In the genomic region with DNA sequence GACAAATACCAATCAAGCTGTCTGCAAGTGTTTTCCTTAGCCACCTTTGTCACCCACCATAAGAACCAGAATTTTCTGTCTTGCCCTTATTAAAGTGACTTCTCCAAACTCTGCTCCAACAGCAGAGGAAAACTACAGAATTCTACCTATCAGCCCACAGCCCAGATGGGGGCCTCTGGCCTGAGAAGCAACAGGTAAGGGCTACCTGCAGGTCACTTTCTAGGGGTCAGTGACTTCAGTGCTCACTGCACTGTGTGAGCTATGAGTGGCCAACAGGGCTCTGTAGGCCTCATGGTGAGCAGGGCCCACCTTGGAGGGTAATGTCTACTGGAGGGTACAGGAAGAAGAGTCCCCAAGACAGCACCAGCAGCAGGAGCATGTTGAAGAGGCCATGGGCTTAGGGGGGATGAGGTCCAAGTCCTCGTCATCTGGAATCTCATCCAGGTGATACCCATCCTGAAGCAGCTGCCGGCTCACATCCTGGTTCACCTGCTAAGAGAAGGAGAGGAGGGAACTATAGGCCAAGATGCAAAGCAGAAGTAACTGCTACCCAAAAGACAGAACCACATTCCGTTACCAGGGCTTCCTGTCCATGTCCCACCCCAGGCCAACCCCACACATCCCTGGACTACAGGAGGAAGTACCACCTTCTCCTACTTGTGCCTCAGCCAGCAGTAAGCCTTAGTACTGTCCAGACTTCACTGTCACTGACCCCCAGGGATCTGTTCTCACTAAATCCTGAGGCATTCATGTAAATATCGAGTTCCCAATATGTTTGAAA, we compare ENCODE assay signal across 13 cellular contexts. TPM values are rescaled to one million over a fixed set of nuclear protein-coding genes. Genes with fewer than 3 reads are reported as not detected.
A peak's percentile ranks its signal among the peaks of the same experiment; 100 is the strongest.
DNase-seq lines count a peak whose midpoint lies in the region; ATAC-seq and TF ChIP-seq lines count a peak whose summit lies in the region.
"Had no signal": no experiment of that assay in that cellular context is flagged by ENCODE, and none has a peak within 500 bp of the region (broad histone marks: within the 10 kb centered on the region; RNA-seq: fewer than 3 reads in every experiment).

No MANE protein-coding gene starts in this region.

- no peaks in the 10 kb centered on the region for H3K9me3 ChIP-seq in HEK293 (ENCODE audit: control insufficient read depth, insufficient read depth, low read depth, low read length)
- H3K9me3 ChIP-seq: thyroid gland had no signal

- no peak overlapping the region for H3K4me3 ChIP-seq in HEK293 (ENCODE audit: low read depth, low read length)
- H3K4me3 ChIP-seq: cardiac muscle cell, K562, thyroid gland had no signal

- DNase-seq in activated CD4-positive, alpha-beta T cell treated with anti-CD3 and anti-CD28 coated beads, Interleukin-2, amount 10 ng/mL, durations not matched to agents 7 days and 5 days, result no peak
- no peak for DNase-seq in activated CD4-positive, alpha-beta T cell treated with anti-CD3 and anti-CD28 coated beads, Interleukin-2, amount 50 U/mL, for 1 hour
- DNase-seq in stimulated activated effector memory CD8-positive, alpha-beta T cell treated with anti-CD3 and anti-CD28 coated beads, Interleukin-12 subunit alpha, Interleukin-12 subunit beta, amount 100 ng/mL, for 72 hours (ENCODE audit: low spot score in 2 of 2), result no peak
- no peak for DNase-seq in SHP77 (lab: John Stamatoyannopoulos, UW)
- DNase-seq in HCEC 1CT, result no peak

- ATAC-seq in activated T-helper 17 cell treated with anti-CD3 and anti-CD28 coated beads, Interleukin-2, amount 50 U/mL, for 72 hours (replicated peaks), result no peak
- ATAC-seq in stimulated activated effector memory CD8-positive, alpha-beta T cell treated with anti-CD3 and anti-CD28 coated beads, Interleukin-12 subunit alpha, Interleukin-12 subunit beta, amount 100 ng/mL, for 72 hours, result no peak
- no peak for ATAC-seq in HG03135 (IDR thresholded peaks at IDR 0.05; ENCODE audit: unreplicated experiment)

- CTCF ChIA-PET in activated CD4-positive, alpha-beta T cell treated with anti-CD3 and anti-CD28 coated beads, Interleukin-2, amount 10 ng/mL, durations not matched to agents 7 days and 5 days (lab: Charles Lee), result interaction anchor here (0.6 to 3.1 kb wide), 38 partner anchors 9 to 357 kb away, joined by 3 to 19 read pairs (median 4); a partner anchor contains a TSS
- CTCF ChIA-PET in HEK293 (lab: Yijun Ruan, JAX), result interaction anchor here (0.6 to 8.7 kb wide), 52 partner anchors 8 to 434 kb away, joined by 3 to 84 read pairs (median 6); a partner anchor contains a TSS

- no peaks in the 10 kb centered on the region for H3K27me3 Mint-ChIP-seq in activated CD4-positive, alpha-beta T cell treated with anti-CD3 and anti-CD28 coated beads, Interleukin-2, amount 10 ng/mL, durations not matched to agents 7 days and 5 days
- no peaks in the 10 kb centered on the region for H3K27me3 Mint-ChIP-seq in activated T-helper 17 cell treated with anti-CD3 and anti-CD28 coated beads, Interleukin-2, amount 50 U/mL, for 72 hours
- H3K27me3 Mint-ChIP-seq: activated B cell treated with CpG ODN at 0.5 μM for 24 hours; activated naive CD8-positive, alpha-beta T cell treated with anti-CD3 and anti-CD28 coated beads, Interleukin-2, amount 10 ng/mL, durations not matched to agents 7 days and 5 days had no signal

- H3K4me1 Mint-ChIP-seq in activated CD4-positive, alpha-beta T cell treated with anti-CD3 and anti-CD28 coated beads, Interleukin-2, amount 10 ng/mL, durations not matched to agents 7 days and 5 days, result peaks cover 54% of the 10 kb centered on the region
- H3K4me1 Mint-ChIP-seq in activated T-helper 17 cell treated with anti-CD3 and anti-CD28 coated beads, Interleukin-2, amount 50 U/mL, for 72 hours, result peaks cover 32% of the 10 kb centered on the region
- peaks cover 45% of the 10 kb centered on the region for H3K4me1 Mint-ChIP-seq in stimulated activated effector memory CD8-positive, alpha-beta T cell treated with anti-CD3 and anti-CD28 coated beads, Interleukin-12 subunit alpha, Interleukin-12 subunit beta, amount 100 ng/mL, for 72 hours

- peaks cover 32% of the 10 kb centered on the region for H3K36me3 Mint-ChIP-seq in activated CD4-positive, alpha-beta T cell treated with anti-CD3 and anti-CD28 coated beads, Interleukin-2, amount 10 ng/mL, durations not matched to agents 7 days and 5 days (ENCODE audit: low read depth)
- peaks cover 85% of the 10 kb centered on the region for H3K36me3 Mint-ChIP-seq in activated T-helper 17 cell treated with anti-CD3 and anti-CD28 coated beads, Interleukin-2, amount 50 U/mL, for 72 hours (ENCODE audit: low read depth)
- H3K36me3 Mint-ChIP-seq in stimulated activated effector memory CD8-positive, alpha-beta T cell treated with anti-CD3 and anti-CD28 coated beads, Interleukin-12 subunit alpha, Interleukin-12 subunit beta, amount 100 ng/mL, for 72 hours, result peaks cover 81% of the 10 kb centered on the region

- peaks cover 1% of the 10 kb centered on the region; the same call in 1 of the 2 replicates for H3K4me1 ChIP-seq in HEK293 (ENCODE audit: control insufficient read depth, insufficient read depth, low read length)

- peak overlapping the region; percentile 22; the same call in 1 of the 2 replicates for H3K27ac ChIP-seq in HEK293 (ENCODE audit: extremely low read depth, low read depth, low read length)
- H3K27ac ChIP-seq: cardiac muscle cell, thyroid gland had no signal

- no peak for TF ChIP-seq CTCF in HEK293 (tag by site-specific recombination; IDR thresholded peaks at IDR 0.05)

- POLR2A ChIA-PET in activated CD4-positive, alpha-beta T cell treated with anti-CD3 and anti-CD28 coated beads, Interleukin-2, amount 10 ng/mL, durations not matched to agents 7 days and 5 days (lab: Charles Lee), result interaction anchor here (1.3 kb wide), 1 partner anchor 44 kb away, joined by 5 read pairs; no protein-coding TSS in a partner anchor
- POLR2A ChIA-PET in HEK293 (lab: Yijun Ruan, JAX), result interaction anchor here (0.5 to 2.2 kb wide), 12 partner anchors 10 to 131 kb away, joined by 3 to 12 read pairs (median 5); a partner anchor contains a TSS

- H3K36me3 ChIP-seq in HEK293 (ENCODE audit: control insufficient read depth in 2 of 2, insufficient read depth in 1 of 2, low read length in 2 of 2), result peaks cover 35 to 69% of the 10 kb centered on the region in 2 experiments

- H3K4me3 Mint-ChIP-seq in activated CD4-positive, alpha-beta T cell treated with anti-CD3 and anti-CD28 coated beads, Interleukin-2, amount 10 ng/mL, durations not matched to agents 7 days and 5 days, result no peak overlapping the region
- no peak overlapping the region for H3K4me3 Mint-ChIP-seq in activated T-helper 17 cell treated with anti-CD3 and anti-CD28 coated beads, Interleukin-2, amount 50 U/mL, for 72 hours
- H3K4me3 Mint-ChIP-seq in stimulated activated effector memory CD8-positive, alpha-beta T cell treated with anti-CD3 and anti-CD28 coated beads, Interleukin-12 subunit alpha, Interleukin-12 subunit beta, amount 100 ng/mL, for 72 hours, result no peak overlapping the region
- H3K4me3 Mint-ChIP-seq: activated B cell treated with CpG ODN at 0.5 μM for 24 hours; activated naive CD8-positive, alpha-beta T cell treated with anti-CD3 and anti-CD28 coated beads, Interleukin-2, amount 10 ng/mL, durations not matched to agents 7 days and 5 days had no signal

- no peaks in the 10 kb centered on the region for H3K9me3 Mint-ChIP-seq in activated CD4-positive, alpha-beta T cell treated with anti-CD3 and anti-CD28 coated beads, Interleukin-2, amount 10 ng/mL, durations not matched to agents 7 days and 5 days
- H3K9me3 Mint-ChIP-seq in activated T-helper 17 cell treated with anti-CD3 and anti-CD28 coated beads, Interleukin-2, amount 50 U/mL, for 72 hours, result no peaks in the 10 kb centered on the region
- no peaks in the 10 kb centered on the region for H3K9me3 Mint-ChIP-seq in stimulated activated effector memory CD8-positive, alpha-beta T cell treated with anti-CD3 and anti-CD28 coated beads, Interleukin-12 subunit alpha, Interleukin-12 subunit beta, amount 100 ng/mL, for 72 hours
- H3K9me3 Mint-ChIP-seq: activated B cell treated with CpG ODN at 0.5 μM for 24 hours; activated naive CD8-positive, alpha-beta T cell treated with anti-CD3 and anti-CD28 coated beads, Interleukin-2, amount 10 ng/mL, durations not matched to agents 7 days and 5 days had no signal

- H3K27ac Mint-ChIP-seq in activated CD4-positive, alpha-beta T cell treated with anti-CD3 and anti-CD28 coated beads, Interleukin-2, amount 10 ng/mL, durations not matched to agents 7 days and 5 days, result peak overlapping the region; percentile 50
- H3K27ac Mint-ChIP-seq in activated T-helper 17 cell treated with anti-CD3 and anti-CD28 coated beads, Interleukin-2, amount 50 U/mL, for 72 hours, result peak overlapping the region; percentile 56
- H3K27ac Mint-ChIP-seq in stimulated activated effector memory CD8-positive, alpha-beta T cell treated with anti-CD3 and anti-CD28 coated beads, Interleukin-12 subunit alpha, Interleukin-12 subunit beta, amount 100 ng/mL, for 72 hours, result peak overlapping the region; percentile 74
- H3K27ac Mint-ChIP-seq: activated B cell treated with CpG ODN at 0.5 μM for 24 hours had no signal

TF ChIP-seq in HEK293, 187 proteins besides CTCF, POLR2A, EP300 and RAD21 (continues in another document):
- TF ChIP-seq ZNF76 (tag by site-specific recombination; IDR thresholded peaks at IDR 0.05; ENCODE audit: borderline replicate concordance, low read depth) (no peak), ZNF350 (tag by site-specific recombination; IDR thresholded peaks at IDR 0.05) (no peak), ZNF423 (tag by site-specific recombination; IDR thresholded peaks at IDR 0.05) (no peak), SCRT2 (tag by site-specific recombination; IDR thresholded peaks at IDR 0.05) (peak; percentile 87)

RNA-seq across cellular contexts. Expression of a gene that starts 4.2 kb away (rescaled TPM):
- 10 to 100 TPM; 65.8 to 68.2 TPM for total RNA-seq in activated CD4-positive, alpha-beta T cell treated with anti-CD3 and anti-CD28 coated beads, Interleukin-2, amount 10 ng/mL, durations not matched to agents 7 days and 5 days
- 10 to 100 TPM; 65.6 to 98.3 TPM for total RNA-seq in activated T-helper 17 cell treated with anti-CD3 and anti-CD28 coated beads, Interleukin-2, amount 50 U/mL, for 72 hours

RNA-seq across cellular contexts. Expression of a gene that starts 12.6 kb away (rescaled TPM):
- total RNA-seq in activated CD4-positive, alpha-beta T cell treated with anti-CD3 and anti-CD28 coated beads, Interleukin-2, amount 10 ng/mL, durations not matched to agents 7 days and 5 days, result 10 to 100 TPM; 58.1 to 64.1 TPM
- total RNA-seq in activated T-helper 17 cell treated with anti-CD3 and anti-CD28 coated beads, Interleukin-2, amount 50 U/mL, for 72 hours, result 10 to 100 TPM; 51.8 to 98.5 TPM

RNA-seq across cellular contexts. Expression of a gene that starts 29.3 kb away (rescaled TPM):
- total RNA-seq in activated CD4-positive, alpha-beta T cell treated with anti-CD3 and anti-CD28 coated beads, Interleukin-2, amount 10 ng/mL, durations not matched to agents 7 days and 5 days, result 100 to 1,000 TPM; 126 to 128 TPM
- total RNA-seq in activated T-helper 17 cell treated with anti-CD3 and anti-CD28 coated beads, Interleukin-2, amount 50 U/mL, for 72 hours, result 100 to 1,000 TPM in 1 of 2 donors, 10 to 100 TPM in 1; 87.1 to 111 TPM

RNA-seq across cellular contexts. Expression of a gene that starts 35.4 kb away (rescaled TPM):
- 100 to 1,000 TPM; 236 to 239 TPM for total RNA-seq in activated CD4-positive, alpha-beta T cell treated with anti-CD3 and anti-CD28 coated beads, Interleukin-2, amount 10 ng/mL, durations not matched to agents 7 days and 5 days
- 100 to 1,000 TPM; 242 to 337 TPM for total RNA-seq in activated T-helper 17 cell treated with anti-CD3 and anti-CD28 coated beads, Interleukin-2, amount 50 U/mL, for 72 hours

RNA-seq across cellular contexts. Expression of a gene that starts 54.1 kb away (rescaled TPM):
- 1 to 10 TPM; 6.4 TPM for total RNA-seq in activated CD4-positive, alpha-beta T cell treated with anti-CD3 and anti-CD28 coated beads, Interleukin-2, amount 10 ng/mL, durations not matched to agents 7 days and 5 days
- total RNA-seq in activated T-helper 17 cell treated with anti-CD3 and anti-CD28 coated beads, Interleukin-2, amount 50 U/mL, for 72 hours, result 1 to 10 TPM; 2.4 to 9.6 TPM
